In genomic region chr1:30746212-30747027, GRCh38 we compare ENCODE assay signal across 10 cellular contexts. TPM values are rescaled to one million over a fixed set of nuclear protein-coding genes. Genes with fewer than 3 reads are reported as not detected.
DNase-seq lines count a peak whose midpoint lies in the region; ATAC-seq and TF ChIP-seq lines count a peak whose summit lies in the region.
"Had no signal": no experiment of that assay in that cellular context is flagged by ENCODE, and none has a peak within 500 bp of the region (broad histone marks: within the 10 kb centered on the region; RNA-seq: fewer than 3 reads in every experiment).

No MANE protein-coding gene starts in this region.

- peak overlapping the region; percentile 54 to 71 for H3K4me3 Mint-ChIP-seq in CD14-positive monocyte
- peak overlapping the region; percentile 75 to 100 (median 93) for H3K4me3 Mint-ChIP-seq in IgD-negative memory B cell
- peak overlapping the region; percentile 72 to 100 (median 98) for H3K4me3 Mint-ChIP-seq in naive thymus-derived CD8-positive, alpha-beta T cell

- TF ChIP-seq CTCF in CD14-positive monocyte (IDR thresholded peaks at IDR 0.05), result no peak

- H3K9me3 Mint-ChIP-seq in CD14-positive monocyte, result no peaks in the 10 kb centered on the region
- no peaks in the 10 kb centered on the region for H3K9me3 Mint-ChIP-seq in IgD-negative memory B cell
- no peaks in the 10 kb centered on the region for H3K9me3 Mint-ChIP-seq in naive thymus-derived CD8-positive, alpha-beta T cell

- DNase-seq in CD14-positive monocyte (ENCODE audit: low spot score) (no peak), OCI-M2 (lab: John Stamatoyannopoulos, UW; ENCODE audit: unreplicated experiment) (no peak), SW 1271 (lab: John Stamatoyannopoulos, UW) (no peak)
- DNase-seq in naive thymus-derived CD8-positive, alpha-beta T cell, result no peak
- no peak for DNase-seq in stimulated activated CD4-positive, alpha-beta T cell treated with anti-CD3 and anti-CD28 coated beads, Interleukin-4, amount 100 ng/mL, for 4 hours
- DNase-seq: NCI-H1105 treated with DMSO at 0.1 percent for 48 hours, PC-3 had no signal

- H3K27ac Mint-ChIP-seq in CD14-positive monocyte, result peak overlapping the region; percentile 88 to 100 (median 93)
- peak overlapping the region; percentile 92 to 98 (median 97) for H3K27ac Mint-ChIP-seq in IgD-negative memory B cell
- H3K27ac Mint-ChIP-seq in naive thymus-derived CD8-positive, alpha-beta T cell, result peak overlapping the region; percentile 90 to 99 (median 99)

- peak overlapping the region; percentile 97 for H3K27ac ChIP-seq in angular gyrus (ENCODE audit: low read depth, low read length)

- no peak for ATAC-seq in naive thymus-derived CD8-positive, alpha-beta T cell
- ATAC-seq in GM18502 (IDR thresholded peaks at IDR 0.05; ENCODE audit: poor library complexity, unreplicated experiment), result no peak
- ATAC-seq: PC-3 had no signal

- H3K4me1 Mint-ChIP-seq in CD14-positive monocyte, result peaks cover 99% of the 10 kb centered on the region
- H3K4me1 Mint-ChIP-seq in IgD-negative memory B cell, result peaks cover 71 to 92% (median 89%) of the 10 kb centered on the region in 3 donors
- peaks cover 64 to 100% (median 99%) of the 10 kb centered on the region in 4 donors for H3K4me1 Mint-ChIP-seq in naive thymus-derived CD8-positive, alpha-beta T cell

- H3K27me3 Mint-ChIP-seq in CD14-positive monocyte (ENCODE audit: low read depth in 3 of 3) (peaks cover 0 to 2% (median 1%) of the 10 kb centered on the region in 3 donors), IgD-negative memory B cell (no peaks in the 10 kb centered on the region)
- no peaks in the 10 kb centered on the region for H3K27me3 Mint-ChIP-seq in naive thymus-derived CD8-positive, alpha-beta T cell

- H3K36me3 Mint-ChIP-seq in CD14-positive monocyte (peaks cover 92 to 100% of the 10 kb centered on the region in 2 donors), IgD-negative memory B cell (peaks cover 20% of the 10 kb centered on the region)
- H3K36me3 Mint-ChIP-seq in naive thymus-derived CD8-positive, alpha-beta T cell, result peaks cover 0 to 44% (median 9%) of the 10 kb centered on the region in 3 donors

- intact Hi-C loops in CD14-positive monocyte (cut with micrococcal nuclease), result loop anchor here in 1 of 2 donors (5.0 kb wide), 1 partner anchor 36 kb away; no protein-coding TSS in a partner anchor

- POLR2A ChIA-PET in naive thymus-derived CD8-positive, alpha-beta T cell (lab: Charles Lee), result interaction anchor here (30.9 to 41.4 kb wide), 2 partner anchors 9 kb away, joined by 1432 read pairs; partner anchors contain the start of genes LAPTM5 and MATN1

RNA-seq across cellular contexts. Expression of gene LAPTM5, which starts 11.2 kb away (rescaled TPM):
- polyA plus RNA-seq in CD14-positive monocyte (1,000 to 10,000 TPM; 1,019 to 1,153 TPM), IgD-negative memory B cell (1,002 TPM)
- 100 to 1,000 TPM; 565 to 585 TPM for total RNA-seq in naive thymus-derived CD8-positive, alpha-beta T cell
- polyA plus RNA-seq in naive thymus-derived CD8-positive, alpha-beta T cell, result 100 to 1,000 TPM; 534 to 602 (median 561) TPM
- total RNA-seq: PC-3 had no signal

RNA-seq across cellular contexts. Expression of gene MATN1, which starts 23.0 kb away (rescaled TPM):
- not detected for polyA plus RNA-seq in CD14-positive monocyte
- polyA plus RNA-seq in IgD-negative memory B cell, result not detected
- under 1 TPM; 0.47 to 0.96 TPM for total RNA-seq in naive thymus-derived CD8-positive, alpha-beta T cell
- under 1 TPM in 1 of 3 donors, not detected in 2; 0.07 TPM for polyA plus RNA-seq in naive thymus-derived CD8-positive, alpha-beta T cell
- total RNA-seq: PC-3 had no signal
